ENCODE assay signal across 22 cellular contexts in the genomic region with DNA sequence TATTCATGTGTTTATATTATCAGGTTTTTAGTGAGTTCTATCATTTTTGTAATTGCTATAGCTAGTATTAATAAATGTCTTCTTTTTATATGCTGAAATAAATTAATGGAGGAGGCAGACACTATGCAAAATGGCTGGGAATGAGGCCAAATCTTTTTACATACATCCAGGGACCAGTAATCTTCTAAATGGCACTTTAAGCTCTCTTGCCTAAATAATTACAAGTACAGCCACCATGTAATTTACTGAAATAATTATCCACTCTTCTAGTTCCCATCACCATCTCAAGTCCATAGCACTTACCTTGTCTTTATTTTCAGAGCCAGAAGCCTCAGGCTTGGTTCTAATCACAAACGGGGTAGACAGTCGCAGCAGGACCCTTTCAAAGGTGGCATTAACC.
"Had no signal": no experiment of that assay in that cellular context is flagged by ENCODE, and none has a peak within 500 bp of the region (broad histone marks: within the 10 kb centered on the region; RNA-seq: fewer than 3 reads in every experiment).

No MANE protein-coding gene starts in this region.

- H3K36me3 Mint-ChIP-seq: activated naive CD8-positive, alpha-beta T cell treated with anti-CD3 and anti-CD28 coated beads for 36 hours; immature natural killer cell; naive B cell had no signal

- H3K4me1 Mint-ChIP-seq: activated naive CD8-positive, alpha-beta T cell treated with anti-CD3 and anti-CD28 coated beads for 36 hours; immature natural killer cell; naive B cell had no signal

- ATAC-seq: heart right ventricle, left lung, right lobe of liver, upper lobe of right lung had no signal

- DNase-seq: activated CD4-positive, alpha-beta T cell treated with anti-CD3 and anti-CD28 coated beads for 1 hour; activated CD4-positive, alpha-beta T cell treated with anti-CD3 and anti-CD28 coated beads, Interleukin-2, amount 50 U/mL, for 1 hour; activated naive CD4-positive, alpha-beta T cell treated with Interleukin-2 at 50 U/mL for 16 hours; activated naive CD8-positive, alpha-beta T cell treated with anti-CD3 and anti-CD28 coated beads for 36 hours; activated T-cell treated with anti-CD3 and anti-CD28 coated beads, Interleukin-2, amount 50 U/mL, for 24 hours; central memory CD4-positive, alpha-beta T cell; dermis blood vessel endothelial cell; effector CD8-positive, alpha-beta T cell; erythroblast; foreskin fibroblast; heart right ventricle; immature natural killer cell; left lung; naive B cell; nucleus accumbens; right lobe of liver; stimulated activated CD4-positive, alpha-beta T cell treated with anti-CD3 and anti-CD28 coated beads, Interleukin-1b, Interleukin-23, amount 100 ng/mL, for 48 hours; substantia nigra; thyroid gland; upper lobe of right lung had no signal

- H3K9me3 Mint-ChIP-seq: activated naive CD8-positive, alpha-beta T cell treated with anti-CD3 and anti-CD28 coated beads for 36 hours had no signal

- H3K4me3 Mint-ChIP-seq: activated naive CD8-positive, alpha-beta T cell treated with anti-CD3 and anti-CD28 coated beads for 36 hours; activated T-cell treated with anti-CD3 and anti-CD28 coated beads, Interleukin-2, amount 50 U/mL, for 24 hours; immature natural killer cell; naive B cell; stimulated activated naive CD8-positive, alpha-beta T cell treated with anti-CD3 and anti-CD28 coated beads, Interleukin-15, Interleukin-2, amounts not matched to agents 100 ng/mL and 50 ng/mL, for 24 hours had no signal

- H3K27me3 Mint-ChIP-seq: activated naive CD8-positive, alpha-beta T cell treated with anti-CD3 and anti-CD28 coated beads for 36 hours; activated T-cell treated with anti-CD3 and anti-CD28 coated beads, Interleukin-2, amount 50 U/mL, for 24 hours; naive B cell; stimulated activated naive CD8-positive, alpha-beta T cell treated with anti-CD3 and anti-CD28 coated beads, Interleukin-15, Interleukin-2, amounts not matched to agents 100 ng/mL and 50 ng/mL, for 24 hours had no signal

- H3K27ac Mint-ChIP-seq: activated naive CD8-positive, alpha-beta T cell treated with anti-CD3 and anti-CD28 coated beads for 36 hours; activated T-cell treated with anti-CD3 and anti-CD28 coated beads, Interleukin-2, amount 50 U/mL, for 24 hours; activated T-helper 2 cell treated with anti-CD3 and anti-CD28 coated beads, Interferon-gamma antibody, Interleukin-2, Interleukin-4, amounts not matched to agents 10 μg/mL and 5 μg/mL and 100 μg/mL, durations not matched to agents 14 hours and 24 hours and 36 hours; immature natural killer cell; naive B cell; stimulated activated naive CD8-positive, alpha-beta T cell treated with anti-CD3 and anti-CD28 coated beads, Interleukin-15, Interleukin-2, amounts not matched to agents 100 ng/mL and 50 ng/mL, for 24 hours had no signal
